In the genomic region with DNA sequence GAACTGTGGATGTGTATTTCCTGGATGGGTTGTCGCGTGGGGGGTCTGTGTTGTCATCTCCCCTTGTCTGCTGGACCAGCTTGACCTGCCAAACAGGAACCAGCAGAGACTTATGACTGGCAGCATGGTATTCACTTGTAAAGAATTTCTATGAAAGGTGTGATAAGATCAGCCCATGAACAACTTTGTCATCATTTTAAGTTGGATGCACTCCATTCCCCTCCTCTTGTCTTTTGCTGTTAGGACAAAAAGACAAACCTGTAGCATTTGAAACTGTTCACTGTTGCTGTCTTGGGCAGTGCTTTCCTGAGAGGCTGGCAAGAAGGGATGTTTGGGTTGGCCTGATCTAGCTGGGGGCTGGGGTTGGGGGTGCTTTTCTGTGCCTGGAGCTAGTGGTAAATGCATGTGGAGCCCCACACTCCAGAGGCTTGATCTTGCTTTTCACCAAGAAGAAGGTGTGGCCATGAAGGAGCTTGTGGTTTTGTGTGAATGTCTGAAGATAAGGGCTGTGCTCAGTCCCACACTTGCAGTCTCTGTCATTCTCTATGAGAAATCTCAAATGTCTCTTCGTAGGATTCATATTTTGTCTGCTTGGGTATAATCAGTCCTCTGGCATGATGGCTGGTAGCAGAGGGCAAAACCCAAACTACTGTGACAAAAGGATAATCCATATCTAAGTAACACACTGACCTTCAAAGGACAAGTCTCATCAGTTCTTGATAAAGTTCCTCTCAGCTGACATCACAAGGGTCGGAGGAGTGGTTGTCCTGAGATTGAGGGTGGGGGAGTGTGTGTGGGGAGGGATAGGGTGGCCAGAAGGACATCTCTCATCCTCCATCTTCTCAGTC, we compare ENCODE assay signal across 11 cellular contexts. TPM values are rescaled to one million over a fixed set of nuclear protein-coding genes. Genes with fewer than 3 reads are reported as not detected.
DNase-seq lines count a peak whose midpoint lies in the region; ATAC-seq lines count a peak whose summit lies in the region.
"Had no signal": no experiment of that assay in that cellular context is flagged by ENCODE, and none has a peak within 500 bp of the region (broad histone marks: within the 10 kb centered on the region; RNA-seq: fewer than 3 reads in every experiment).

No MANE protein-coding gene starts in this region.

- H3K4me2 ChIP-seq in BLaER1, result peak overlapping the region; percentile 26; the same call in 1 of the 2 replicates

- H3K9ac ChIP-seq in BLaER1, result no peak overlapping the region

- no peak overlapping the region for H3K27ac ChIP-seq in BLaER1

- DNase-seq in Jurkat, Clone E6-1 (ENCODE audit: low read depth, low spot score), result peak; percentile 90
- DNase-seq in astrocyte of the hippocampus (ENCODE audit: low read depth, low spot score) (peak; percentile 48), lung microvascular endothelial cell (ENCODE audit: low read depth in 2 of 2) (peak; percentile 65 to 96), NCI-H82 treated with DMSO at 0.1 percent for 48 hours (lab: John Stamatoyannopoulos, UW; ENCODE audit: unreplicated experiment) (no peak), DMS79 (lab: John Stamatoyannopoulos, UW) (no peak)
- DNase-seq: activated T-cell treated with anti-CD3 and anti-CD28 coated beads, Interleukin-2, amount 50 U/mL, for 24 hours; H7; NCI-H2081 had no signal

- no peaks in the 10 kb centered on the region for H4K20me1 ChIP-seq in BLaER1

- H3K36me3 ChIP-seq in BLaER1, result 0 out of 2 replicates have a peak, but pooled peaks cover 7% of the 10 kb centered on the region

- peaks cover 36% of the 10 kb centered on the region for H3K4me1 ChIP-seq in BLaER1

- no peaks in the 10 kb centered on the region for H3K9me3 ChIP-seq in BLaER1

- ATAC-seq in HG03439 (IDR thresholded peaks at IDR 0.05; ENCODE audit: unreplicated experiment) (no peak), GM21526 (IDR thresholded peaks at IDR 0.05; ENCODE audit: low FRiP score, unreplicated experiment) (no peak)

- H3K4me3 ChIP-seq in BLaER1, result no peak overlapping the region
- H3K4me3 ChIP-seq in Jurkat, Clone E6-1 (ENCODE audit: low read length), result no peak overlapping the region

- H3K27me3 ChIP-seq in BLaER1, result no peaks in the 10 kb centered on the region

RNA-seq across cellular contexts. Expression of a gene that starts 39.0 kb away (rescaled TPM):
- polyA plus RNA-seq in Jurkat, Clone E6-1 (2012; ENCODE audit: insufficient read depth, insufficient read length), result 17.0 TPM
- 135 and 202 TPM in 2 replicates for total RNA-seq in lung microvascular endothelial cell

RNA-seq across cellular contexts. Expression of a gene that starts 54.2 kb away (rescaled TPM):
- not detected for polyA plus RNA-seq in Jurkat, Clone E6-1 (2012; ENCODE audit: insufficient read depth, insufficient read length)
- total RNA-seq in lung microvascular endothelial cell, result 11.3 and 21.1 TPM in 2 replicates

Comparison
In these comparisons a context has a peak if more than half of its experiments do, and no peak if none do; other contexts are left out.
1. DNase-seq: peak in Jurkat, Clone E6-1 (single experiment), astrocyte of the hippocampus (single experiment) and lung microvascular endothelial cell (2 of 2); none in NCI-H82 treated with DMSO at 0.1 percent for 48 hours (single experiment) and DMS79 (single experiment).